Comparison of ENCODE assay signal across 1 cellular context in the genomic region with DNA sequence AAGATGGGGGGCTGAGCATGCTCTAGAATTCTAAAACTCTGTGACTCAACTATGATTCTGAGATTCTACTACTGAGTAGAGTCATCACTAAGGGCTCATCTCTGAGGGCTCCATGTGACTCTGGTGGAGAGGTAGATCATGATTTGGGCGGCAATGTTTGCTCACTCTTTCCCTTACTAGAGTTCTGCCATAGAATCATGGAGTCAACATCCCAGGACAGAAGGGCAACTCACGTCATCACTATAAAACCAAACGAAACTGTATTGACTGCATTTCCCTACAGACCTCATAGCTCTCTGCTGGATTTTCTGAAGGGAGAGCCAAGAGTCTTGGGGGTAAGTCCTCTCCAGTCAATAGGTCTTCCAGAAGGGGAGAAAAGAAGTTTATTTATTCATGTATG.
A peak's percentile ranks its signal among the peaks of the same experiment; 100 is the strongest.
TF ChIP-seq lines count a peak whose summit lies in the region.

A gene with protein sequence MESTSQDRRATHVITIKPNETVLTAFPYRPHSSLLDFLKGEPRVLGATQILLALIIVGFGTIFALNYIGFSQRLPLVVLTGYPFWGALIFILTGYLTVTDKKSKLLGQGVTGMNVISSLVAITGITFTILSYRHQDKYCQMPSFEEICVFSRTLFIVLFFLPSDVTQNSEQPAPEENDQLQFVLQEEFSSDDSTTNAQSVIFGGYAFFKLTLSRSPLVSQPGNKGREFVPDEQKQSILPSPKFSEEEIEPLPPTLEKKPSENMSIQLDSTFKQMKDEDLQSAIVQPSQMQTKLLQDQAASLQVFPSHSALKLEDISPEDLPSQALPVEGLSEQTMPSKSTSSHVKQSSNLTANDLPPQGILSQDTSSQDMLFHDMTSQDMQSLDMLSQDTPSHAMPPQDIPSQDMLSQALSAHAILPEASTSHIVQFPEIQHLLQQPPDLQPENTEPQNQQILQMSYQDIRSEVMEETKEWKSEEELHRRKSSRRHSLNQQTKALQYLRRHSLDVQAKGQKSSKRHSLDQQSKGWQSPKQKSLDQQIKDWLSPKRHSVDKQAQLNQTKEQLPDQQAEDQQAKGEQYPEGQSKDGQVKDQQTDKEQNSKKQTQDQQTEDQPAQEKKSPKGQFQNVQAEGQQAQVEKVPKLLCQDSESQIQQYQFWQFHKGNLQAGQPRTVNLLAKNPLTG (plus strand): TSS at position 78 of the 400 bp plus-strand sequence. CDS start 120 bp downstream, at position 198.

TF ChIP-seq in HepG2, 621 proteins besides CTCF, POLR2A, EP300 and RAD21:
- no peak for TF ChIP-seq ZNF737 (CRISPR knock-in tag; IDR thresholded peaks at IDR 0.05; ENCODE audit: borderline replicate concordance)
- TF ChIP-seq CREB1 (IDR thresholded peaks at IDR 0.05) = peak; percentile 22; the same call in 1 of the 2 replicates
- no peak for TF ChIP-seq CREB1 (CRISPR knock-in tag; IDR thresholded peaks at IDR 0.05)
- no peak for TF ChIP-seq ZNF468 (CRISPR knock-in tag; IDR thresholded peaks at IDR 0.05)
- TF ChIP-seq ZNF44 (CRISPR knock-in tag; IDR thresholded peaks at IDR 0.05) = no peak
- no peak for TF ChIP-seq YY1 (IDR thresholded peaks at IDR 0.05; ENCODE audit: insufficient read depth, insufficient replicate concordance, low read depth, low read length)
